In genomic region chr6:45187841-45188240, GRCh38 we compare ENCODE assay signal across 1 cellular context.
TF ChIP-seq lines count a peak whose summit lies in the region.

No MANE protein-coding gene starts in this region.

TF ChIP-seq in SK-N-SH, 30 proteins besides CTCF, POLR2A, EP300 and RAD21 (continued from another document):
- TF ChIP-seq USF1 (IDR thresholded peaks at IDR 0.05; ENCODE audit: borderline replicate concordance, low read depth) (no peak), USF2 (IDR thresholded peaks at IDR 0.05; ENCODE audit: borderline replicate concordance, low read depth, low read length) (no peak), RXRA (IDR thresholded peaks at IDR 0.05; ENCODE audit: borderline replicate concordance, low read depth) (no peak), MXI1 (IDR thresholded peaks at IDR 0.05; ENCODE audit: low read depth, low read length) (no peak)
